In genomic region chr16:79287424-79287917, GRCh38 we compare ENCODE assay signal across 10 cellular contexts.
DNase-seq lines count a peak whose midpoint lies in the region; ATAC-seq, FAIRE-seq and TF ChIP-seq lines count a peak whose summit lies in the region.
"Had no signal": no experiment of that assay in that cellular context is flagged by ENCODE, and none has a peak within 500 bp of the region (broad histone marks: within the 10 kb centered on the region; RNA-seq: fewer than 3 reads in every experiment).

No MANE protein-coding gene starts in this region.

- TF ChIP-seq POLR2A in H54 (IDR thresholded peaks at IDR 0.05; ENCODE audit: low read depth, low read length): no peak

- H3K9me3 ChIP-seq in A673 (ENCODE audit: low read depth, low read length, poor library complexity, severe bottlenecking) (peaks cover 6% of the 10 kb centered on the region), tibial artery (no peaks in the 10 kb centered on the region)
- H3K9me3 ChIP-seq: prostate gland, SJSA1 had no signal

- DNase-seq in A673 (ENCODE audit: low spot score): peak; percentile 11
- DNase-seq in NCI-H2196 treated with DMSO at 0.1 percent for 48 hours (lab: John Stamatoyannopoulos, UW; ENCODE audit: unreplicated experiment): peak; percentile 76
- DNase-seq in immature natural killer cell: no peak
- DNase-seq in H54 (ENCODE audit: insufficient read length, low spot score): no peak
- DNase-seq in tibial artery: no peak
- no peak for DNase-seq in cerebellar cortex (ENCODE audit: low spot score)

- H3K27me3 Mint-ChIP-seq in immature natural killer cell (ENCODE audit: low read depth in 3 of 3): peaks cover 0 to 3% (median 2%) of the 10 kb centered on the region in 3 donors

- POLR2A ChIA-PET in A673 (lab: Charles Lee; ENCODE audit: low non-redundant PET): no interaction called here

- intact Hi-C loops in A673 (cut with micrococcal nuclease; ENCODE audit: unreplicated experiment) (no loop called here), tibial artery (cut with DNase I; ENCODE audit: low total_unique reads) (no loop called here)

- CTCF ChIA-PET in A673 (lab: Charles Lee): interaction anchor here (0.7 kb wide), 1 partner anchor 17 kb away, joined by 3 read pairs; no protein-coding TSS in a partner anchor

- H3K27ac Mint-ChIP-seq in immature natural killer cell: peak overlapping the region in 3 of 6 donors; percentile 4 to 68 (median 43)

- no peak overlapping the region for H3K27ac ChIP-seq in A673 (ENCODE audit: low read depth, low read length, poor library complexity, severe bottlenecking)
- no peak overlapping the region for H3K27ac ChIP-seq in tibial artery
- H3K27ac ChIP-seq: prostate gland, SJSA1 had no signal

- H3K27me3 ChIP-seq in A673 (replicated peaks; ENCODE audit: insufficient read depth, low read depth, low read length, poor library complexity) (no peaks in the 10 kb centered on the region), tibial artery (peaks cover 0 to 17% of the 10 kb centered on the region in 2 donors)
- H3K27me3 ChIP-seq: SJSA1 had no signal

- H3K4me3 ChIP-seq in A673 (ENCODE audit: low read depth, low read length, poor library complexity, severe bottlenecking): peak overlapping the region; percentile 1
- H3K4me3 ChIP-seq in tibial artery: no peak overlapping the region
- H3K4me3 ChIP-seq: SJSA1 had no signal

- peaks cover 34 to 41% of the 10 kb centered on the region in 2 donors for H3K4me1 Mint-ChIP-seq in immature natural killer cell

- no peak for TF ChIP-seq CTCF in A673 (conservative IDR thresholded peaks at IDR 0.05; ENCODE audit: low read depth, low read length)
- TF ChIP-seq CTCF in tibial artery (IDR thresholded peaks at IDR 0.05): no peak

- ATAC-seq in GM18867 (IDR thresholded peaks at IDR 0.05; ENCODE audit: unreplicated experiment) (peak; percentile 4), HG03095 (IDR thresholded peaks at IDR 0.05; ENCODE audit: unreplicated experiment) (no peak)

- H3K4me1 ChIP-seq in A673 (ENCODE audit: insufficient read depth, low read length, poor library complexity, severe bottlenecking) (no peaks in the 10 kb centered on the region), tibial artery (peaks cover 0 to 3% (median 0%) of the 10 kb centered on the region in 4 donors)
- H3K4me1 ChIP-seq: prostate gland, SJSA1 had no signal

- H3K4me3 Mint-ChIP-seq in immature natural killer cell: peak overlapping the region in 4 of 5 donors; percentile 15 to 67 (median 40)

- H3K36me3 Mint-ChIP-seq in immature natural killer cell: peaks cover 0 to 3% (median 3%) of the 10 kb centered on the region in 3 donors

- no peaks in the 10 kb centered on the region for H3K9me3 Mint-ChIP-seq in immature natural killer cell

- no TSS peak for BruUV-seq in A673 (replicated peaks; lab: Mats Ljungman, UMichigan)

- H3K36me3 ChIP-seq in A673 (ENCODE audit: insufficient read depth, low read length, poor library complexity, severe bottlenecking) (no peaks in the 10 kb centered on the region), tibial artery (no peaks in the 10 kb centered on the region)
- H3K36me3 ChIP-seq: prostate gland, SJSA1 had no signal

- no peak for FAIRE-seq in H54 (lab: Jason Lieb, UNC)

Comparison
In these comparisons a context has a peak if more than half of its experiments do, and no peak if none do; other contexts are left out.
1. DNase-seq: peak in A673 (single experiment) and NCI-H2196 treated with DMSO at 0.1 percent for 48 hours (single experiment); none in immature natural killer cell (0 of 3), H54 (single experiment), tibial artery (0 of 2) and cerebellar cortex (single experiment).